20 cellular contexts compared by ENCODE assay signal in genomic region chr7:110891197-110891596, GRCh38.
"Had no signal": no experiment of that assay in that cellular context is flagged by ENCODE, and none has a peak within 500 bp of the region (broad histone marks: within the 10 kb centered on the region; RNA-seq: fewer than 3 reads in every experiment).

No MANE protein-coding gene starts in this region.

- H3K27me3 ChIP-seq: adrenal gland, body of pancreas had no signal

- H3K9me3 Mint-ChIP-seq: central memory CD8-positive, alpha-beta T cell had no signal

- DNase-seq: activated CD4-positive, alpha-beta T cell treated with anti-CD3 and anti-CD28 coated beads for 4 hours; activated CD4-positive, alpha-beta T cell treated with anti-CD3 and anti-CD28 coated beads, Interleukin-2, amount 50 U/mL, for 4 hours; activated CD8-positive, alpha-beta memory T cell treated with anti-CD3 and anti-CD28 coated beads, Interleukin-2, amount 10 ng/mL, durations not matched to agents 7 days and 5 days; activated gamma-delta T cell treated with Interleukin-2 at 50 U/mL for 16 hours; activated naive CD4-positive, alpha-beta T cell treated with anti-CD3 and anti-CD28 coated beads, Interleukin-2, amount 50 U/mL, for 16 hours; activated T-cell treated with anti-CD3 and anti-CD28 coated beads, Interleukin-2, amount 50 U/mL, for 48 hours; adrenal gland; aorta; body of pancreas; NCI-H1105 treated with DMSO at 0.1 percent for 48 hours; NCI-H1436 treated with DMSO at 0.1 percent for 48 hours; NCI-H187; NCI-H2081; PC-3; SHP77 had no signal

- H3K27ac ChIP-seq: adrenal gland, body of pancreas had no signal

- H3K36me3 Mint-ChIP-seq: IgD-negative memory B cell had no signal

- H3K4me1 Mint-ChIP-seq: activated CD8-positive, alpha-beta memory T cell treated with anti-CD3 and anti-CD28 coated beads, Interleukin-2, amount 10 ng/mL, durations not matched to agents 7 days and 5 days; central memory CD8-positive, alpha-beta T cell; IgD-negative memory B cell had no signal

- H3K4me3 ChIP-seq: adrenal gland, body of pancreas had no signal

- H3K27me3 Mint-ChIP-seq: activated CD8-positive, alpha-beta memory T cell treated with anti-CD3 and anti-CD28 coated beads, Interleukin-2, amount 10 ng/mL, durations not matched to agents 7 days and 5 days; central memory CD8-positive, alpha-beta T cell; IgD-negative memory B cell had no signal

- H3K4me1 ChIP-seq: body of pancreas had no signal

- H3K4me3 Mint-ChIP-seq: activated CD8-positive, alpha-beta memory T cell treated with anti-CD3 and anti-CD28 coated beads, Interleukin-2, amount 10 ng/mL, durations not matched to agents 7 days and 5 days; central memory CD8-positive, alpha-beta T cell; IgD-negative memory B cell; T-helper 1 cell treated with Interleukin-12 subunit alpha and Interleukin-12 subunit beta and Interleukin-4 antibody, amounts not matched to agents 30 μg/mL and 1 μg/mL, for 36 hours had no signal

- ATAC-seq: activated CD4-positive, CD25-positive, alpha-beta regulatory T cell treated with anti-CD3 and anti-CD28 coated beads, Interleukin-2, amount 50 U/mL, for 24 hours; activated CD8-positive, alpha-beta memory T cell treated with anti-CD3 and anti-CD28 coated beads, Interleukin-2, amount 10 ng/mL, durations not matched to agents 7 days and 5 days; body of pancreas; PC-3 had no signal

- H3K27ac Mint-ChIP-seq: activated CD8-positive, alpha-beta memory T cell treated with anti-CD3 and anti-CD28 coated beads, Interleukin-2, amount 10 ng/mL, durations not matched to agents 7 days and 5 days; activated T-helper 2 cell treated with anti-CD3 and anti-CD28 coated beads, Interferon-gamma antibody, Interleukin-2, Interleukin-4, amounts not matched to agents 10 μg/mL and 5 μg/mL and 100 μg/mL, durations not matched to agents 14 hours and 24 hours and 36 hours; IgD-negative memory B cell; T-helper 1 cell treated with Interleukin-12 subunit alpha and Interleukin-12 subunit beta and Interleukin-4 antibody, amounts not matched to agents 30 μg/mL and 1 μg/mL, for 36 hours had no signal

- H3K36me3 ChIP-seq: adrenal gland had no signal
